In genomic region chr10:129655679-129656031, GRCh38 we compare ENCODE assay signal across 28 cellular contexts.
"Had no signal": no experiment of that assay in that cellular context is flagged by ENCODE, and none has a peak within 500 bp of the region (broad histone marks: within the 10 kb centered on the region; RNA-seq: fewer than 3 reads in every experiment).

No MANE protein-coding gene starts in this region.

- H3K4me3 Mint-ChIP-seq: immature natural killer cell; mesothelial cell of epicardium; naive B cell; natural killer cell; nephron progenitor cell; neural progenitor cell; stimulated activated naive B cell treated with anti-CD40 and anti-IgM and Interleukin-4, amounts not matched to agents 10 μg/mL and 1 μg/mL and 100 μg/mL, for 72 hours had no signal

- H3K27me3 Mint-ChIP-seq: naive B cell; stimulated activated naive B cell treated with anti-CD40 and anti-IgM and Interleukin-4, amounts not matched to agents 10 μg/mL and 1 μg/mL and 100 μg/mL, for 72 hours had no signal

- H3K4me3 ChIP-seq: left lung, lower lobe of right lung, neural progenitor cell, ovary, right atrium auricular region, skin epidermis, stomach, testis, thyroid gland, transverse colon, upper lobe of left lung had no signal

- H3K9me3 Mint-ChIP-seq: immature natural killer cell; mesothelial cell of epicardium; natural killer cell; nephron progenitor cell; neural progenitor cell; stimulated activated naive B cell treated with anti-CD40 and anti-IgM and Interleukin-4, amounts not matched to agents 10 μg/mL and 1 μg/mL and 100 μg/mL, for 72 hours had no signal

- H3K36me3 Mint-ChIP-seq: immature natural killer cell, natural killer cell had no signal

- DNase-seq: hypothalamus; immature natural killer cell; kidney; left colon; lower lobe of right lung; mammary epithelial cell; naive B cell; natural killer cell; nephron progenitor cell; ovary; stimulated activated CD4-positive, alpha-beta T cell treated with anti-CD3 and anti-CD28 coated beads, Interleukin-12 subunit alpha, Interleukin-12 subunit beta, amount 100 ng/mL, for 4 hours; stimulated activated CD4-positive, alpha-beta T cell treated with anti-CD3 and anti-CD28 coated beads, Interleukin-15, amount 100 ng/mL, for 24 hours; stimulated activated CD4-positive, alpha-beta T cell treated with anti-CD3 and anti-CD28 coated beads, Interleukin-2, amount 100 ng/mL, for 24 hours; stimulated activated CD4-positive, alpha-beta T cell treated with anti-CD3 and anti-CD28 coated beads, Interleukin-4, amount 100 ng/mL, for 1 hour; stimulated activated naive B cell treated with anti-CD40 and anti-IgM and Interleukin-4, amounts not matched to agents 10 μg/mL and 1 μg/mL and 100 μg/mL, for 72 hours; stimulated activated naive CD8-positive, alpha-beta T cell treated with anti-CD3 and anti-CD28 coated beads, Interleukin-15, Interleukin-2, amounts not matched to agents 100 U/mL and 50 U/mL, for 24 hours; stomach; testis; thyroid gland; transverse colon had no signal

- H3K27ac Mint-ChIP-seq: immature natural killer cell; mesothelial cell of epicardium; natural killer cell; neural progenitor cell; progenitor cell of endocrine pancreas; stimulated activated naive B cell treated with anti-CD40 and anti-IgM and Interleukin-4, amounts not matched to agents 10 μg/mL and 1 μg/mL and 100 μg/mL, for 72 hours had no signal

- ATAC-seq: left colon; left lung; lower lobe of right lung; sciatic nerve; stimulated activated naive B cell treated with anti-CD40 and anti-IgM and Interleukin-4, amounts not matched to agents 10 μg/mL and 1 μg/mL and 100 μg/mL, for 72 hours; stimulated activated naive CD8-positive, alpha-beta T cell treated with anti-CD3 and anti-CD28 coated beads, Interleukin-15, Interleukin-2, amounts not matched to agents 100 U/mL and 50 U/mL, for 24 hours had no signal

- H3K4me2 ChIP-seq: neural progenitor cell had no signal

- H3K27ac ChIP-seq: left lung, lower lobe of right lung, neural progenitor cell, ovary, right atrium auricular region, skin epidermis, stomach, testis, thyroid gland, transverse colon, upper lobe of left lung had no signal

- H3K27me3 ChIP-seq: left lung, neural progenitor cell, ovary, right atrium auricular region, stomach, testis, thyroid gland, transverse colon, upper lobe of left lung had no signal

- H3K4me1 ChIP-seq: lower lobe of right lung, right atrium auricular region, stomach, testis, thyroid gland, transverse colon, upper lobe of left lung had no signal

- H3K9ac ChIP-seq: neural progenitor cell had no signal

- H2AFZ ChIP-seq: neural progenitor cell had no signal

- H3K9me3 ChIP-seq: left lung, lower lobe of right lung, ovary, right atrium auricular region, stomach, testis, thyroid gland, transverse colon, upper lobe of left lung had no signal

- H3K36me3 ChIP-seq: left lung, lower lobe of right lung, neural progenitor cell, ovary, right atrium auricular region, stomach, thyroid gland, transverse colon, upper lobe of left lung had no signal
